In the genomic region with DNA sequence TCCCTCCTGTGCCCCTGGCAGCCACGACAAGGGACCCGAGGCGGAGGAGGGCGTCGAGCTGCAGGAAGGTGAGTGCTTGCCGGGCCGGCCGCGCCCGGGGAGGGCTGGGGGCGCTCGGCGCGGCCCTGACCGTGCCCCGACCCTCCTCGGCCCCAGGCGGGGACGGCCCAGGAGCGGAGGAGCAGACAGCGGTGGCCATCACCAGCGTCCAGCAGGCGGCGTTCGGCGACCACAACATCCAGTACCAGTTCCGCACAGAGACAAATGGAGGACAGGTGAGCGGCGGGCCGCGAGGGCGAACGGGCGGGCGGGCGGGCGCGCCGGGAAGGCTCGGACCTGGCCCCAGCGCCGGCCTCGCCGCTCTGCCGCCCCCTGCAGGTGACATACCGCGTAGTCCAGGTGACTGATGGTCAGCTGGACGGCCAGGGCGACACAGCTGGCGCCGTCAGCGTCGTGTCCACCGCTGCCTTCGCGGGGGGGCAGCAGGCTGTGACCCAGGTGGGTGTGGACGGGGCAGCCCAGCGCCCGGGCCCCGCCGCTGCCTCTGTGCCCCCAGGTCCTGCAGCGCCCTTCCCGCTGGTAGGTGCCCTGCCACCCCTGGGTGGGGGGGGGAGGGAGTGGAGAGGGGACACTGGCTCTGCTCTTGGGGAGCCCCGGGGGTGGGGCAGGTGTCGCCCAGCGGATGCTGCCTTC, we compare ENCODE assay signal across 1 cellular context.
TF ChIP-seq lines count a peak whose summit lies in the region.

No MANE protein-coding gene starts in this region.

TF ChIP-seq in GM12878, 131 proteins besides CTCF, POLR2A, EP300 and RAD21 (continued from another document and continues in another):
- TF ChIP-seq, protein P1, sequence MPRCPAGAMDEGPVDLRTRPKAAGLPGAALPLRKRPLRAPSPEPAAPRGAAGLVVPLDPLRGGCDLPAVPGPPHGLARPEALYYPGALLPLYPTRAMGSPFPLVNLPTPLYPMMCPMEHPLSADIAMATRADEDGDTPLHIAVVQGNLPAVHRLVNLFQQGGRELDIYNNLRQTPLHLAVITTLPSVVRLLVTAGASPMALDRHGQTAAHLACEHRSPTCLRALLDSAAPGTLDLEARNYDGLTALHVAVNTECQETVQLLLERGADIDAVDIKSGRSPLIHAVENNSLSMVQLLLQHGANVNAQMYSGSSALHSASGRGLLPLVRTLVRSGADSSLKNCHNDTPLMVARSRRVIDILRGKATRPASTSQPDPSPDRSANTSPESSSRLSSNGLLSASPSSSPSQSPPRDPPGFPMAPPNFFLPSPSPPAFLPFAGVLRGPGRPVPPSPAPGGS (IDR thresholded peaks at IDR 0.05; ENCODE audit: borderline replicate concordance, insufficient read depth, low read depth, low read length, poor library complexity, severe bottlenecking), result no peak
- TF ChIP-seq, protein P2, sequence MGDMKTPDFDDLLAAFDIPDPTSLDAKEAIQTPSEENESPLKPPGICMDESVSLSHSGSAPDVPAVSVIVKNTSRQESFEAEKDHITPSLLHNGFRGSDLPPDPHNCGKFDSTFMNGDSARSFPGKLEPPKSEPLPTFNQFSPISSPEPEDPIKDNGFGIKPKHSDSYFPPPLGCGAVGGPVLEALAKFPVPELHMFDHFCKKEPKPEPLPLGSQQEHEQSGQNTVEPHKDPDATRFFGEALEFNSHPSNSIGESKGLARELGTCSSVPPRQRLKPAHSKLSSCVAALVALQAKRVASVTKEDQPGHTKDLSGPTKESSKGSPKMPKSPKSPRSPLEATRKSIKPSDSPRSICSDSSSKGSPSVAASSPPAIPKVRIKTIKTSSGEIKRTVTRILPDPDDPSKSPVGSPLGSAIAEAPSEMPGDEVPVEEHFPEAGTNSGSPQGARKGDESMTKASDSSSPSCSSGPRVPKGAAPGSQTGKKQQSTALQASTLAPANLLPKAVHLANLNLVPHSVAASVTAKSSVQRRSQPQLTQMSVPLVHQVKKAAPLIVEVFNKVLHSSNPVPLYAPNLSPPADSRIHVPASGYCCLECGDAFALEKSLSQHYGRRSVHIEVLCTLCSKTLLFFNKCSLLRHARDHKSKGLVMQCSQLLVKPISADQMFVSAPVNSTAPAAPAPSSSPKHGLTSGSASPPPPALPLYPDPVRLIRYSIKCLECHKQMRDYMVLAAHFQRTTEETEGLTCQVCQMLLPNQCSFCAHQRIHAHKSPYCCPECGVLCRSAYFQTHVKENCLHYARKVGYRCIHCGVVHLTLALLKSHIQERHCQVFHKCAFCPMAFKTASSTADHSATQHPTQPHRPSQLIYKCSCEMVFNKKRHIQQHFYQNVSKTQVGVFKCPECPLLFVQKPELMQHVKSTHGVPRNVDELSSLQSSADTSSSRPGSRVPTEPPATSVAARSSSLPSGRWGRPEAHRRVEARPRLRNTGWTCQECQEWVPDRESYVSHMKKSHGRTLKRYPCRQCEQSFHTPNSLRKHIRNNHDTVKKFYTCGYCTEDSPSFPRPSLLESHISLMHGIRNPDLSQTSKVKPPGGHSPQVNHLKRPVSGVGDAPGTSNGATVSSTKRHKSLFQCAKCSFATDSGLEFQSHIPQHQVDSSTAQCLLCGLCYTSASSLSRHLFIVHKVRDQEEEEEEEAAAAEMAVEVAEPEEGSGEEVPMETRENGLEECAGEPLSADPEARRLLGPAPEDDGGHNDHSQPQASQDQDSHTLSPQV (IDR thresholded peaks at IDR 0.05), result 0 out of 2 replicates have a peak, but pooled peaks have one; percentile 39
- TF ChIP-seq, protein P3, sequence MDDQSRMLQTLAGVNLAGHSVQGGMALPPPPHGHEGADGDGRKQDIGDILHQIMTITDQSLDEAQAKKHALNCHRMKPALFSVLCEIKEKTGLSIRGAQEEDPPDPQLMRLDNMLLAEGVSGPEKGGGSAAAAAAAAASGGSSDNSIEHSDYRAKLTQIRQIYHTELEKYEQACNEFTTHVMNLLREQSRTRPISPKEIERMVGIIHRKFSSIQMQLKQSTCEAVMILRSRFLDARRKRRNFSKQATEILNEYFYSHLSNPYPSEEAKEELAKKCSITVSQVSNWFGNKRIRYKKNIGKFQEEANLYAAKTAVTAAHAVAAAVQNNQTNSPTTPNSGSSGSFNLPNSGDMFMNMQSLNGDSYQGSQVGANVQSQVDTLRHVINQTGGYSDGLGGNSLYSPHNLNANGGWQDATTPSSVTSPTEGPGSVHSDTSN (IDR thresholded peaks at IDR 0.05; ENCODE audit: insufficient replicate concordance, low read depth, low read length), result peak; percentile 57
- TF ChIP-seq CBX3 (IDR thresholded peaks at IDR 0.05; ENCODE audit: borderline replicate concordance, low read depth), result no peak
- no peak for TF ChIP-seq STAT1 (conservative IDR thresholded peaks at IDR 0.05)
- no peak for TF ChIP-seq MXI1 (IDR thresholded peaks at IDR 0.05; ENCODE audit: low read depth, low read length)
- TF ChIP-seq TCF12 (IDR thresholded peaks at IDR 0.05; ENCODE audit: low read depth, low read length), result peak; percentile 57; the same call in 1 of the 2 replicates
- TF ChIP-seq SMAD1 (IDR thresholded peaks at IDR 0.05; ENCODE audit: low read depth, partially characterized antibody), result no peak
- TF ChIP-seq PAX8 (IDR thresholded peaks at IDR 0.05), result no peak
- TF ChIP-seq, protein P4, sequence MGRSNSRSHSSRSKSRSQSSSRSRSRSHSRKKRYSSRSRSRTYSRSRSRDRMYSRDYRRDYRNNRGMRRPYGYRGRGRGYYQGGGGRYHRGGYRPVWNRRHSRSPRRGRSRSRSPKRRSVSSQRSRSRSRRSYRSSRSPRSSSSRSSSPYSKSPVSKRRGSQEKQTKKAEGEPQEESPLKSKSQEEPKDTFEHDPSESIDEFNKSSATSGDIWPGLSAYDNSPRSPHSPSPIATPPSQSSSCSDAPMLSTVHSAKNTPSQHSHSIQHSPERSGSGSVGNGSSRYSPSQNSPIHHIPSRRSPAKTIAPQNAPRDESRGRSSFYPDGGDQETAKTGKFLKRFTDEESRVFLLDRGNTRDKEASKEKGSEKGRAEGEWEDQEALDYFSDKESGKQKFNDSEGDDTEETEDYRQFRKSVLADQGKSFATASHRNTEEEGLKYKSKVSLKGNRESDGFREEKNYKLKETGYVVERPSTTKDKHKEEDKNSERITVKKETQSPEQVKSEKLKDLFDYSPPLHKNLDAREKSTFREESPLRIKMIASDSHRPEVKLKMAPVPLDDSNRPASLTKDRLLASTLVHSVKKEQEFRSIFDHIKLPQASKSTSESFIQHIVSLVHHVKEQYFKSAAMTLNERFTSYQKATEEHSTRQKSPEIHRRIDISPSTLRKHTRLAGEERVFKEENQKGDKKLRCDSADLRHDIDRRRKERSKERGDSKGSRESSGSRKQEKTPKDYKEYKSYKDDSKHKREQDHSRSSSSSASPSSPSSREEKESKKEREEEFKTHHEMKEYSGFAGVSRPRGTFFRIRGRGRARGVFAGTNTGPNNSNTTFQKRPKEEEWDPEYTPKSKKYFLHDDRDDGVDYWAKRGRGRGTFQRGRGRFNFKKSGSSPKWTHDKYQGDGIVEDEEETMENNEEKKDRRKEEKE (IDR thresholded peaks at IDR 0.05), result no peak
- TF ChIP-seq CHD4 (IDR thresholded peaks at IDR 0.05), result no peak
- TF ChIP-seq, protein P5, sequence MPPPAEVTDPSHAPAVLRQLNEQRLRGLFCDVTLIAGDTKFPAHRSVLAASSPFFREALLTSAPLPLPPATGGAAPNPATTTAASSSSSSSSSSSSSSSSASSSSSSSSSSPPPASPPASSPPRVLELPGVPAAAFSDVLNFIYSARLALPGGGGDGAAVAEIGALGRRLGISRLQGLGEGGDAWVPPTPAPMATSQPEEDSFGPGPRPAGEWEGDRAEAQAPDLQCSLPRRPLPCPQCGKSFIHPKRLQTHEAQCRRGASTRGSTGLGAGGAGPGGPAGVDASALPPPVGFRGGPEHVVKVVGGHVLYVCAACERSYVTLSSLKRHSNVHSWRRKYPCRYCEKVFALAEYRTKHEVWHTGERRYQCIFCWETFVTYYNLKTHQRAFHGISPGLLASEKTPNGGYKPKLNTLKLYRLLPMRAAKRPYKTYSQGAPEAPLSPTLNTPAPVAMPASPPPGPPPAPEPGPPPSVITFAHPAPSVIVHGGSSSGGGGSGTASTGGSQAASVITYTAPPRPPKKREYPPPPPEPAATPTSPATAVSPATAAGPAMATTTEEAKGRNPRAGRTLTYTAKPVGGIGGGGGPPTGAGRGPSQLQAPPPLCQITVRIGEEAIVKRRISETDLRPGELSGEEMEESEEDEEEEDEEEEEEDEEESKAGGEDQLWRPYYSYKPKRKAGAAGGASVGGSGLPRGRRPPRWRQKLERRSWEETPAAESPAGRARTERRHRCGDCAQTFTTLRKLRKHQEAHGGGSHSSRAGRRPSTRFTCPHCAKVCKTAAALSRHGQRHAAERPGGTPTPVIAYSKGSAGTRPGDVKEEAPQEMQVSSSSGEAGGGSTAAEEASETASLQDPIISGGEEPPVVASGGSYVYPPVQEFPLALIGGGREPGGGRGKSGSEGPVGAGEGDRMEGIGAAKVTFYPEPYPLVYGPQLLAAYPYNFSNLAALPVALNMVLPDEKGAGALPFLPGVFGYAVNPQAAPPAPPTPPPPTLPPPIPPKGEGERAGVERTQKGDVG (CRISPR knock-in tag; IDR thresholded peaks at IDR 0.05), result no peak
- TF ChIP-seq, protein P6, sequence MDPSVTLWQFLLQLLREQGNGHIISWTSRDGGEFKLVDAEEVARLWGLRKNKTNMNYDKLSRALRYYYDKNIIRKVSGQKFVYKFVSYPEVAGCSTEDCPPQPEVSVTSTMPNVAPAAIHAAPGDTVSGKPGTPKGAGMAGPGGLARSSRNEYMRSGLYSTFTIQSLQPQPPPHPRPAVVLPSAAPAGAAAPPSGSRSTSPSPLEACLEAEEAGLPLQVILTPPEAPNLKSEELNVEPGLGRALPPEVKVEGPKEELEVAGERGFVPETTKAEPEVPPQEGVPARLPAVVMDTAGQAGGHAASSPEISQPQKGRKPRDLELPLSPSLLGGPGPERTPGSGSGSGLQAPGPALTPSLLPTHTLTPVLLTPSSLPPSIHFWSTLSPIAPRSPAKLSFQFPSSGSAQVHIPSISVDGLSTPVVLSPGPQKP (IDR thresholded peaks at IDR 0.05; ENCODE audit: low read depth, low read length), result no peak
- no peak for TF ChIP-seq SRF (IDR thresholded peaks at IDR 0.05; ENCODE audit: low read depth in 2 of 2, low read length in 2 of 2)
- no peak for TF ChIP-seq CHD2 (IDR thresholded peaks at IDR 0.05; ENCODE audit: borderline replicate concordance, low read depth, low read length)
- no peak for TF ChIP-seq ETV6 (conservative IDR thresholded peaks at IDR 0.05 in 1 of 2, IDR thresholded peaks at IDR 0.05 in 1 of 2; ENCODE audit: borderline replicate concordance in 1 of 2, low read depth in 1 of 2)
- TF ChIP-seq BRCA1 (IDR thresholded peaks at IDR 0.05; ENCODE audit: low read depth, low read length), result no peak
- TF ChIP-seq ZZZ3 (IDR thresholded peaks at IDR 0.05; ENCODE audit: control insufficient read depth, insufficient read length, low read depth), result no peak
- TF ChIP-seq CBFB (IDR thresholded peaks at IDR 0.05; ENCODE audit: low read depth), result no peak
- no peak for TF ChIP-seq TAF1 (IDR thresholded peaks at IDR 0.05; ENCODE audit: borderline replicate concordance, low read depth, low read length)
- no peak for TF ChIP-seq WRNIP1 (IDR thresholded peaks at IDR 0.05; ENCODE audit: borderline replicate concordance, low read depth, low read length)
- no peak for TF ChIP-seq NFYA (IDR thresholded peaks at IDR 0.05; ENCODE audit: borderline replicate concordance, low read depth, low read length)
- TF ChIP-seq SIN3A (IDR thresholded peaks at IDR 0.05; ENCODE audit: low read depth, low read length), result peak; percentile 62; the same call in 1 of the 2 replicates
- TF ChIP-seq, protein P7, sequence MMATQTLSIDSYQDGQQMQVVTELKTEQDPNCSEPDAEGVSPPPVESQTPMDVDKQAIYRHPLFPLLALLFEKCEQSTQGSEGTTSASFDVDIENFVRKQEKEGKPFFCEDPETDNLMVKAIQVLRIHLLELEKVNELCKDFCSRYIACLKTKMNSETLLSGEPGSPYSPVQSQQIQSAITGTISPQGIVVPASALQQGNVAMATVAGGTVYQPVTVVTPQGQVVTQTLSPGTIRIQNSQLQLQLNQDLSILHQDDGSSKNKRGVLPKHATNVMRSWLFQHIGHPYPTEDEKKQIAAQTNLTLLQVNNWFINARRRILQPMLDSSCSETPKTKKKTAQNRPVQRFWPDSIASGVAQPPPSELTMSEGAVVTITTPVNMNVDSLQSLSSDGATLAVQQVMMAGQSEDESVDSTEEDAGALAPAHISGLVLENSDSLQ (IDR thresholded peaks at IDR 0.05), result no peak
- no peak for TF ChIP-seq JUND (IDR thresholded peaks at IDR 0.05; ENCODE audit: low read depth, low read length)
- TF ChIP-seq PML (IDR thresholded peaks at IDR 0.05; ENCODE audit: low read length), result no peak
- TF ChIP-seq RAD51 (IDR thresholded peaks at IDR 0.05), result no peak
- TF ChIP-seq, protein P8, sequence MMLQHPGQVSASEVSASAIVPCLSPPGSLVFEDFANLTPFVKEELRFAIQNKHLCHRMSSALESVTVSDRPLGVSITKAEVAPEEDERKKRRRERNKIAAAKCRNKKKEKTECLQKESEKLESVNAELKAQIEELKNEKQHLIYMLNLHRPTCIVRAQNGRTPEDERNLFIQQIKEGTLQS (IDR thresholded peaks at IDR 0.05; ENCODE audit: borderline replicate concordance, extremely low read depth, low read depth, low read length), result no peak
- TF ChIP-seq ZBED1 (IDR thresholded peaks at IDR 0.05; ENCODE audit: borderline replicate concordance), result no peak
- TF ChIP-seq, protein P9, sequence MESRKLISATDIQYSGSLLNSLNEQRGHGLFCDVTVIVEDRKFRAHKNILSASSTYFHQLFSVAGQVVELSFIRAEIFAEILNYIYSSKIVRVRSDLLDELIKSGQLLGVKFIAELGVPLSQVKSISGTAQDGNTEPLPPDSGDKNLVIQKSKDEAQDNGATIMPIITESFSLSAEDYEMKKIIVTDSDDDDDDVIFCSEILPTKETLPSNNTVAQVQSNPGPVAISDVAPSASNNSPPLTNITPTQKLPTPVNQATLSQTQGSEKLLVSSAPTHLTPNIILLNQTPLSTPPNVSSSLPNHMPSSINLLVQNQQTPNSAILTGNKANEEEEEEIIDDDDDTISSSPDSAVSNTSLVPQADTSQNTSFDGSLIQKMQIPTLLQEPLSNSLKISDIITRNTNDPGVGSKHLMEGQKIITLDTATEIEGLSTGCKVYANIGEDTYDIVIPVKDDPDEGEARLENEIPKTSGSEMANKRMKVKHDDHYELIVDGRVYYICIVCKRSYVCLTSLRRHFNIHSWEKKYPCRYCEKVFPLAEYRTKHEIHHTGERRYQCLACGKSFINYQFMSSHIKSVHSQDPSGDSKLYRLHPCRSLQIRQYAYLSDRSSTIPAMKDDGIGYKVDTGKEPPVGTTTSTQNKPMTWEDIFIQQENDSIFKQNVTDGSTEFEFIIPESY (IDR thresholded peaks at IDR 0.05), result no peak
- no peak for TF ChIP-seq SREBF1 (IDR thresholded peaks at IDR 0.05; ENCODE audit: low read length)
- peak; percentile 55; the same call in 1 of the 2 replicates for TF ChIP-seq TCF3 (IDR thresholded peaks at IDR 0.05; ENCODE audit: borderline replicate concordance, insufficient read depth, low read depth, low read length)
- TF ChIP-seq YY1 (IDR thresholded peaks at IDR 0.05; ENCODE audit: low read depth, low read length), result peak; percentile 61; the same call in 1 of the 2 replicates
- TF ChIP-seq EED (IDR thresholded peaks at IDR 0.05; ENCODE audit: low read depth), result no peak
- TF ChIP-seq POU2F2 (IDR thresholded peaks at IDR 0.05; ENCODE audit: borderline replicate concordance, low read depth, low read length), result peak; percentile 35; the same call in 1 of the 3 replicates
- TF ChIP-seq, protein P10, sequence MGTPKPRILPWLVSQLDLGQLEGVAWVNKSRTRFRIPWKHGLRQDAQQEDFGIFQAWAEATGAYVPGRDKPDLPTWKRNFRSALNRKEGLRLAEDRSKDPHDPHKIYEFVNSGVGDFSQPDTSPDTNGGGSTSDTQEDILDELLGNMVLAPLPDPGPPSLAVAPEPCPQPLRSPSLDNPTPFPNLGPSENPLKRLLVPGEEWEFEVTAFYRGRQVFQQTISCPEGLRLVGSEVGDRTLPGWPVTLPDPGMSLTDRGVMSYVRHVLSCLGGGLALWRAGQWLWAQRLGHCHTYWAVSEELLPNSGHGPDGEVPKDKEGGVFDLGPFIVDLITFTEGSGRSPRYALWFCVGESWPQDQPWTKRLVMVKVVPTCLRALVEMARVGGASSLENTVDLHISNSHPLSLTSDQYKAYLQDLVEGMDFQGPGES (IDR thresholded peaks at IDR 0.05), result no peak
- TF ChIP-seq TCF7 (IDR thresholded peaks at IDR 0.05; ENCODE audit: borderline replicate concordance), result no peak
- TF ChIP-seq DPF2 (IDR thresholded peaks at IDR 0.05), result 0 out of 2 replicates have a peak, but pooled peaks have one; percentile 51
